ENCODE assay signal across 8 cellular contexts in the genomic region with DNA sequence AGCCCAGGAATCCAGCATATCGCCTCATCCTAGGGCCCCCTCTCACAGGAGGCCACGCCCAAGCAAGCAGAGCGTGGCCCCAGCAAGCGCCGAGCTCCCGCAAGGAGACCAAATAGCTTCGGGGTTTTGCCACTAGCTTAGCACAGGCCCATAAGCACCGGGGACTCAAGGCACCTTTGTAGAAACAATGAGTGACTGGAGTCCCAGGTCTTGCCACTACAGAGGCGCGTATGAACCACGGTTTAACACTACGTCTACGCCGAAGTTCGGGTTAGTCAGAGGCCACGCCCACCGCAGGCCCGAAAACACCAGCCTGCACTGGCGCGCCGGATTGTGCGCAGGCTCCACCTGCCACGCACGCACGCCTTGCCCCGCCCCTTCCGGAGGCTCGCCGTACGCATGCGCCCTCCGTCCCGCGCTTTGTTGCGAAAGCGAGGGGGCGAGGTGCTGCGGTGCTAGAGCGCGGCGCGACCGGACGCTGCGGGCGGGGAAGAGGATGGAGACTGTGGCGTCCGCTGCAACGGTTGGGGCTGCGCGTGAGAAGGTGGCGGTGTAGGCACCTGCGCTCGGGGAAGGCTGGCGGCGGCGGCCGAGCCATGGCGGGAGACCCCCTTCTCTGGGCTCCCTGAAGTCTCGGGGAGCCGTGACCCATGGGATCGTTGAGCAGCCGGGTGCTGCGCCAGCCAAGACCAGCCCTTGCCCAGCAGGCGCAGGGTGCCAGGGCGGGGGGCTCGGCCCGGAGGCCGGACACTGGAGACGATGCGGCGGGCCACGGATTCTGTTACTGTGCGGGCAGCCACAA. TPM values are rescaled to one million over a fixed set of nuclear protein-coding genes. Genes with fewer than 3 reads are reported as not detected.
DNase-seq lines count a peak whose midpoint lies in the region; ATAC-seq, FAIRE-seq and TF ChIP-seq lines count a peak whose summit lies in the region.

A gene with protein sequence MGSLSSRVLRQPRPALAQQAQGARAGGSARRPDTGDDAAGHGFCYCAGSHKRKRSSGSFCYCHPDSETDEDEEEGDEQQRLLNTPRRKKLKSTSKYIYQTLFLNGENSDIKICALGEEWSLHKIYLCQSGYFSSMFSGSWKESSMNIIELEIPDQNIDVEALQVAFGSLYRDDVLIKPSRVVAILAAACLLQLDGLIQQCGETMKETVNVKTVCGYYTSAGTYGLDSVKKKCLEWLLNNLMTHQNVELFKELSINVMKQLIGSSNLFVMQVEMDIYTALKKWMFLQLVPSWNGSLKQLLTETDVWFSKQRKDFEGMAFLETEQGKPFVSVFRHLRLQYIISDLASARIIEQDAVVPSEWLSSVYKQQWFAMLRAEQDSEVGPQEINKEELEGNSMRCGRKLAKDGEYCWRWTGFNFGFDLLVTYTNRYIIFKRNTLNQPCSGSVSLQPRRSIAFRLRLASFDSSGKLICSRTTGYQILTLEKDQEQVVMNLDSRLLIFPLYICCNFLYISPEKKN (plus strand): TSS at position 418 of the 802 bp plus-strand sequence. CDS start 233 bp downstream, at position 651.

- H3K4me3 Mint-ChIP-seq in stimulated activated naive CD8-positive, alpha-beta T cell treated with anti-CD3 and anti-CD28 coated beads, Interleukin-15, amount 100 ng/mL, for 72 hours, result peak within 1 kb of the TSS; percentile 89 to 96

- no peaks in the 10 kb centered on the region for H3K27me3 Mint-ChIP-seq in stimulated activated naive CD8-positive, alpha-beta T cell treated with anti-CD3 and anti-CD28 coated beads, Interleukin-15, amount 100 ng/mL, for 72 hours

- 0 out of 2 replicates have a peak, but pooled peaks cover 5% of the 10 kb centered on the region for H3K36me3 ChIP-seq in MM.1S (replicated peaks; ENCODE audit: insufficient read depth, low read length)
- no peaks in the 10 kb centered on the region for H3K36me3 ChIP-seq in neural cell (ENCODE audit: insufficient read depth, low read length)

- H3K9me2 ChIP-seq in MM.1S (replicated peaks; ENCODE audit: insufficient read depth, low read length), result no peaks in the 10 kb centered on the region
- H3K9me2 ChIP-seq in neural cell (ENCODE audit: insufficient read depth, low read length), result no peaks in the 10 kb centered on the region

- H4K20me1 ChIP-seq in MM.1S (ENCODE audit: insufficient read depth, low read length) (no peaks in the 10 kb centered on the region), neural cell (ENCODE audit: insufficient read depth) (no peaks in the 10 kb centered on the region)

- H3K4me3 ChIP-seq in MM.1S (ENCODE audit: low read length), result peak within 1 kb of the TSS; percentile 93
- H3K4me3 ChIP-seq in fibroblast of villous mesenchyme (ENCODE audit: low read depth, low read length), result peak within 1 kb of the TSS; percentile 95
- H3K4me3 ChIP-seq in neural cell (ENCODE audit: low read length), result peak within 1 kb of the TSS; percentile 97

- peak within 1 kb of the TSS; percentile 89 for H3K4me2 ChIP-seq in MM.1S (ENCODE audit: low read depth, low read length)
- peak within 1 kb of the TSS; percentile 97 for H3K4me2 ChIP-seq in neural cell (ENCODE audit: low read length)

- peak within 1 kb of the TSS; percentile 95 for H2AFZ ChIP-seq in MM.1S (ENCODE audit: low read length)
- H2AFZ ChIP-seq in neural cell (ENCODE audit: low read depth, low read length), result peak within 1 kb of the TSS; percentile 100

- peak within 1 kb of the TSS; percentile 72 for H3K9ac ChIP-seq in MM.1S (ENCODE audit: low read length)
- peak within 1 kb of the TSS; percentile 81 for H3K9ac ChIP-seq in neural cell (ENCODE audit: low read length)

- peak; percentile 87 for FAIRE-seq in G401.6 (lab: Jason Lieb, UNC)

- H3K27ac Mint-ChIP-seq in stimulated activated naive CD8-positive, alpha-beta T cell treated with anti-CD3 and anti-CD28 coated beads, Interleukin-15, amount 100 ng/mL, for 72 hours, result peak within 1 kb of the TSS; percentile 94 to 98

- H3K27ac ChIP-seq in MM.1S (ENCODE audit: low read length), result peak within 1 kb of the TSS; percentile 72
- H3K27ac ChIP-seq in neural cell (ENCODE audit: low read length), result peak within 1 kb of the TSS; percentile 88

- DNase-seq in HCEC 1CT (peak; percentile 95), MM.1S (peak; percentile 97), SHP77 treated with DMSO at 0.1 percent for 48 hours (lab: John Stamatoyannopoulos, UW) (peak; percentile 64), fibroblast of villous mesenchyme (ENCODE audit: low read depth) (peak; percentile 96)
- peak; percentile 100 for DNase-seq in activated effector memory CD4-positive, alpha-beta T cell treated with anti-CD3 and anti-CD28 coated beads, Interleukin-2, amount 50 U/mL, for 16 hours
- peak; percentile 99 for DNase-seq in stimulated activated naive CD8-positive, alpha-beta T cell treated with anti-CD3 and anti-CD28 coated beads, Interleukin-15, amount 100 ng/mL, for 72 hours

- no peaks in the 10 kb centered on the region for H3K9me3 Mint-ChIP-seq in stimulated activated naive CD8-positive, alpha-beta T cell treated with anti-CD3 and anti-CD28 coated beads, Interleukin-15, amount 100 ng/mL, for 72 hours

- peak; percentile 94 for ATAC-seq in stimulated activated naive CD8-positive, alpha-beta T cell treated with anti-CD3 and anti-CD28 coated beads, Interleukin-15, amount 100 ng/mL, for 72 hours

- H3K4me1 Mint-ChIP-seq in stimulated activated naive CD8-positive, alpha-beta T cell treated with anti-CD3 and anti-CD28 coated beads, Interleukin-15, amount 100 ng/mL, for 72 hours, result peaks cover 62% of the 10 kb centered on the region

- no peaks in the 10 kb centered on the region for H3K27me3 ChIP-seq in MM.1S (replicated peaks; ENCODE audit: insufficient read depth, low read length)
- H3K27me3 ChIP-seq in neural cell (ENCODE audit: insufficient read depth, low read depth, low read length), result no peaks in the 10 kb centered on the region

- peaks cover 4% of the 10 kb centered on the region; the same call in 1 of the 2 replicates for H3K4me1 ChIP-seq in MM.1S (ENCODE audit: low read length)

- TF ChIP-seq CTCF in MM.1S (IDR thresholded peaks at IDR 0.05; ENCODE audit: low read length) (no peak), fibroblast of villous mesenchyme (IDR thresholded peaks at IDR 0.05; ENCODE audit: insufficient read depth, low read depth, low read length) (no peak), neural cell (IDR thresholded peaks at IDR 0.05; ENCODE audit: poor library complexity, severe bottlenecking) (peak; percentile 28)

- H3K79me2 ChIP-seq in MM.1S (ENCODE audit: low read length), result peaks cover 49% of the 10 kb centered on the region
- H3K79me2 ChIP-seq in neural cell (replicated peaks; ENCODE audit: insufficient read depth, low read length), result peaks cover 40% of the 10 kb centered on the region

- TF ChIP-seq EP300 in neural cell (conservative IDR thresholded peaks at IDR 0.05; ENCODE audit: poor library complexity, severe bottlenecking), result peak; percentile 32

- peak; percentile 23 for TF ChIP-seq RAD21 in neural cell (conservative IDR thresholded peaks at IDR 0.05)

- H3K9me3 ChIP-seq in MM.1S (replicated peaks; ENCODE audit: insufficient read depth, low read length) (no peaks in the 10 kb centered on the region), neural cell (ENCODE audit: low read length) (no peaks in the 10 kb centered on the region)

- H3F3A ChIP-seq in MM.1S (ENCODE audit: insufficient read depth, low read length), result peaks cover 5% of the 10 kb centered on the region
- no peaks in the 10 kb centered on the region for H3F3A ChIP-seq in neural cell (ENCODE audit: insufficient read depth, low read length, poor library complexity, severe bottlenecking)

TF ChIP-seq in neural cell, 6 proteins besides CTCF, POLR2A, EP300 and RAD21:
- TF ChIP-seq SMC3 (conservative IDR thresholded peaks at IDR 0.05; ENCODE audit: poor library complexity) (peak; percentile 43), MXI1 (conservative IDR thresholded peaks at IDR 0.05; ENCODE audit: poor library complexity, severe bottlenecking) (peak; percentile 92), EZH2 (IDR thresholded peaks at IDR 0.05; ENCODE audit: borderline replicate concordance, insufficient read depth, low read length, poor library complexity, severe bottlenecking) (no peak), TAF1 (IDR thresholded peaks at IDR 0.05; ENCODE audit: low read depth) (peak; percentile 70), POLR2AphosphoS5 (IDR thresholded peaks at IDR 0.05) (peak; percentile 89)
- TF ChIP-seq, protein P1, sequence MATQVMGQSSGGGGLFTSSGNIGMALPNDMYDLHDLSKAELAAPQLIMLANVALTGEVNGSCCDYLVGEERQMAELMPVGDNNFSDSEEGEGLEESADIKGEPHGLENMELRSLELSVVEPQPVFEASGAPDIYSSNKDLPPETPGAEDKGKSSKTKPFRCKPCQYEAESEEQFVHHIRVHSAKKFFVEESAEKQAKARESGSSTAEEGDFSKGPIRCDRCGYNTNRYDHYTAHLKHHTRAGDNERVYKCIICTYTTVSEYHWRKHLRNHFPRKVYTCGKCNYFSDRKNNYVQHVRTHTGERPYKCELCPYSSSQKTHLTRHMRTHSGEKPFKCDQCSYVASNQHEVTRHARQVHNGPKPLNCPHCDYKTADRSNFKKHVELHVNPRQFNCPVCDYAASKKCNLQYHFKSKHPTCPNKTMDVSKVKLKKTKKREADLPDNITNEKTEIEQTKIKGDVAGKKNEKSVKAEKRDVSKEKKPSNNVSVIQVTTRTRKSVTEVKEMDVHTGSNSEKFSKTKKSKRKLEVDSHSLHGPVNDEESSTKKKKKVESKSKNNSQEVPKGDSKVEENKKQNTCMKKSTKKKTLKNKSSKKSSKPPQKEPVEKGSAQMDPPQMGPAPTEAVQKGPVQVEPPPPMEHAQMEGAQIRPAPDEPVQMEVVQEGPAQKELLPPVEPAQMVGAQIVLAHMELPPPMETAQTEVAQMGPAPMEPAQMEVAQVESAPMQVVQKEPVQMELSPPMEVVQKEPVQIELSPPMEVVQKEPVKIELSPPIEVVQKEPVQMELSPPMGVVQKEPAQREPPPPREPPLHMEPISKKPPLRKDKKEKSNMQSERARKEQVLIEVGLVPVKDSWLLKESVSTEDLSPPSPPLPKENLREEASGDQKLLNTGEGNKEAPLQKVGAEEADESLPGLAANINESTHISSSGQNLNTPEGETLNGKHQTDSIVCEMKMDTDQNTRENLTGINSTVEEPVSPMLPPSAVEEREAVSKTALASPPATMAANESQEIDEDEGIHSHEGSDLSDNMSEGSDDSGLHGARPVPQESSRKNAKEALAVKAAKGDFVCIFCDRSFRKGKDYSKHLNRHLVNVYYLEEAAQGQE (IDR thresholded peaks at IDR 0.05; ENCODE audit: borderline replicate concordance), result peak; percentile 66

RNA-seq across cellular contexts. Expression of the gene that starts here (rescaled TPM):
- 6.8 and 12.5 TPM in 2 replicates for total RNA-seq in fibroblast of villous mesenchyme
- 18.2 and 18.8 TPM in 2 replicates for polyA plus RNA-seq in neural cell
- polyA minus RNA-seq in neural cell, result 16.3 and 19.3 TPM in 2 replicates

Comparison
In these comparisons a context has a peak if more than half of its experiments do, and no peak if none do; other contexts are left out.
1. Peak in every context shown above with its lines: DNase-seq, ATAC-seq, H3K4me3 ChIP-seq and H3K27ac ChIP-seq.